15 cellular contexts compared by ENCODE assay signal in the genomic region with DNA sequence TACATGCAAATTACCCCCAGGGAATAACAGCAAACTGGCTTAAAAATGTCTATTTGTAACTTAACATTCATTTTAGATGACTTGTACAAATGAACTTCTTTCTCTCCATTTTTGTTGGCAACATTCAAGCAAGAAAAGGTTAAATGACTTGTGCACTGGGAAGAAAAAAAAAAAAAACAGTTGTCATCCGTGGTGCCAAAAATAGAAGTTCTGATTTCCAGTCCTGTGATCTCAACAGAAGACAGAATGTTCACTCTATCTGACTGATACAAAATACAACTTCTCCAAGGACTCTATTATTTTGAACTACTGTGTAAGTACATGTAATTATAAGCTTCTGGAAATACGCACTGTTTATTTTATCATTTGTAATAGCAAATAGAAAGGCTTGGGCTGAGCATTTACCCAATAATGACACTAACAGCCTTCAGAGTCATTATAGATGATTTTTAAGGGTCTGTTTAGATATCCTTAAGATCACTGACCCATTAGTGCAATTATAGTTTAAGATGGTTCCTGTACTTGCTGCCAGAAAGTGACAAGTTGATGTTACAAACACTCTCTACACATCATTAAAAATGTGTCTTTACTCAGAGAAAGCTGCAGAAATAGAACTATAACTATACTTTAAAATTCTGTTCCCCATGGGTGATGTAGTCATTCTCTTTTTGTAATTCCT. TPM values are rescaled to one million over a fixed set of nuclear protein-coding genes. Genes with fewer than 3 reads are reported as not detected.
A peak's percentile ranks its signal among the peaks of the same experiment; 100 is the strongest.
DNase-seq lines count a peak whose midpoint lies in the region; ATAC-seq, FAIRE-seq and TF ChIP-seq lines count a peak whose summit lies in the region.
"Had no signal": no experiment of that assay in that cellular context is flagged by ENCODE, and none has a peak within 500 bp of the region (broad histone marks: within the 10 kb centered on the region; RNA-seq: fewer than 3 reads in every experiment).

No MANE protein-coding gene starts in this region.

- H3K27ac ChIP-seq in kidney (ENCODE audit: low read depth in 2 of 2, low read length in 2 of 2) = no peak overlapping the region
- peak overlapping the region; percentile 5 for H3K27ac ChIP-seq in vagina
- H3K27ac ChIP-seq: VCaP had no signal

- TF ChIP-seq POLR2A in vagina (IDR thresholded peaks at IDR 0.05) = no peak

- FAIRE-seq in kidney (lab: Jason Lieb, UNC) = peak; percentile 17
- FAIRE-seq: A204.1, H54 had no signal

- TF ChIP-seq CTCF in kidney (IDR thresholded peaks at IDR 0.05; ENCODE audit: borderline replicate concordance, extremely low read depth, insufficient read depth) (no peak), vagina (IDR thresholded peaks at IDR 0.05) (no peak)

- H3K9ac ChIP-seq in kidney (ENCODE audit: low read length in 2 of 2) = no peak overlapping the region

- H3K36me3 ChIP-seq in kidney (ENCODE audit: control insufficient read depth in 1 of 2, insufficient read depth in 2 of 2, low read length in 2 of 2) (no peaks in the 10 kb centered on the region), vagina (no peaks in the 10 kb centered on the region)

- H3K27me3 ChIP-seq in vagina = no peaks in the 10 kb centered on the region

- peak; percentile 82 for ATAC-seq in Right ventricle myocardium inferior
- no peak for ATAC-seq in GM18909 (IDR thresholded peaks at IDR 0.05; ENCODE audit: poor library complexity, unreplicated experiment)

- intact Hi-C loops in Right ventricle myocardium inferior (cut with DNase I) = loop anchor here (5.0 kb wide), 3 partner anchors 41 to 59 kb away; partner anchors contain the start of gene LIN7A
- intact Hi-C loops in cardiac septum (cut with DNase I) = loop anchor here (5.0 kb wide), 1 partner anchor 59 kb away; the partner anchor contains the start of gene LIN7A
- intact Hi-C loops in kidney (cut with DNase I) = no loop called here
- intact Hi-C loops in vagina (cut with DNase I) = no loop called here

- no peaks in the 10 kb centered on the region for H3K9me3 ChIP-seq in kidney (ENCODE audit: control insufficient read depth in 1 of 2, low read length in 2 of 2)
- H3K9me3 ChIP-seq in vagina = no peaks in the 10 kb centered on the region

- H3K4me1 ChIP-seq in kidney (ENCODE audit: control insufficient read depth in 1 of 2, insufficient read depth in 1 of 2, low read depth in 1 of 2, low read length in 2 of 2) (no peaks in the 10 kb centered on the region), vagina (no peaks in the 10 kb centered on the region)

- DNase-seq in Right ventricle myocardium inferior (ENCODE audit: missing footprints) (no peak), cardiac septum (ENCODE audit: low spot score) (no peak), cerebellum (ENCODE audit: low spot score) (peak; percentile 48), kidney (no peak), vagina (ENCODE audit: extremely low spot score in 2 of 2) (no peak), AML-193 (lab: John Stamatoyannopoulos, UW) (no peak), A172 (ENCODE audit: low spot score) (no peak)
- DNase-seq: activated gamma-delta T cell treated with Interleukin-2 at 50 U/mL for 16 hours; CD4-positive, alpha-beta memory T cell; hippocampal formation; NCI-H2171 treated with DMSO at 0.1 percent for 48 hours had no signal

- H3K4me3 ChIP-seq in kidney (ENCODE audit: low read length in 2 of 2) (no peak overlapping the region), vagina (no peak overlapping the region)

RNA-seq across cellular contexts. Expression of gene LIN7A, which starts 59.9 kb away (rescaled TPM):
- total RNA-seq in Right ventricle myocardium inferior (13.7 TPM), cardiac septum (17.3 TPM), cerebellum (32.6 TPM), kidney (9.7 TPM), vagina (12.5 TPM)
- 9.9 TPM for polyA plus RNA-seq in kidney (ENCODE audit: insufficient read depth, low read depth, low replicate concordance)
- 0.21 and 1.2 TPM in 2 replicates for total RNA-seq in A172 (2014; rRNA removed; shearing (Covaris generic))
- total RNA-seq: CD4-positive, alpha-beta memory T cell had no signal
- polyA plus RNA-seq: CD4-positive, alpha-beta memory T cell had no signal

Comparison
In these comparisons a context has a peak if more than half of its experiments do, and no peak if none do; other contexts are left out.
1. intact Hi-C loops: an anchor here in Right ventricle myocardium inferior (5.0 kb wide) and cardiac septum (5.0 kb wide); none called in kidney and vagina.